Comparison of ENCODE assay signal across 27 cellular contexts in the genomic region with DNA sequence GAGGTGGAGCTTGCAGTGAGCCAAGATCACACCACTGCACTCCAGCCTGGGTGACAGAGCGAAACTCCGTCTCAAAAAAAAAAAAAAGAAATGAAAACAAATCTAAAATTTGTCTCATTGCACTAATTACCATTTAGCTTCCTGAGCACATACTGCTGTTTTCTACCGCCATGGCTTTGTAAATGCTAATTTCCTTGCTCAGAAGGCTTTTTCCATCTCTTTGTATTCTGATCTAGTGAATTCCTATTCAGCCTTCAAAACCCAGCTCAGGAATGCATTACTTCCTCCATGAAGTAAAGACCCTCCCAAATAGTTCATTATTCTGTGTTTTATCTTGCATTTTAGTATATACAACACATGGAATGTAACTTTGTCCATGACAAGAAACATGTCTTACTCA.
"Had no signal": no experiment of that assay in that cellular context is flagged by ENCODE, and none has a peak within 500 bp of the region (broad histone marks: within the 10 kb centered on the region; RNA-seq: fewer than 3 reads in every experiment).

No MANE protein-coding gene starts in this region.

- H3K27ac ChIP-seq: ascending aorta, brain microvascular endothelial cell, coronary artery, dorsolateral prefrontal cortex, hepatocyte, ovary, thoracic aorta had no signal

- H3K36me3 ChIP-seq: ascending aorta, brain microvascular endothelial cell, gastroesophageal sphincter, ovary, thoracic aorta had no signal

- H3K27me3 ChIP-seq: ascending aorta, brain microvascular endothelial cell, dorsolateral prefrontal cortex, gastroesophageal sphincter, hepatocyte, ovary had no signal

- H3K27me3 Mint-ChIP-seq: activated CD4-positive, alpha-beta T cell treated with anti-CD3 and anti-CD28 coated beads, Interleukin-2, amount 10 ng/mL, durations not matched to agents 7 days and 5 days; activated CD8-positive, alpha-beta T cell treated with anti-CD3 and anti-CD28 coated beads for 36 hours; activated naive CD8-positive, alpha-beta T cell; effector memory CD8-positive, alpha-beta T cell; progenitor cell of endocrine pancreas; stimulated activated naive CD8-positive, alpha-beta T cell treated with anti-CD3 and anti-CD28 coated beads, Interleukin-15, Interleukin-2, amounts not matched to agents 100 ng/mL and 50 ng/mL, for 24 hours; T-helper 17 cell had no signal

- H3K4me2 ChIP-seq: hepatocyte had no signal

- DNase-seq: activated CD4-positive, alpha-beta T cell treated with anti-CD3 and anti-CD28 coated beads for 1 hour; activated CD4-positive, alpha-beta T cell treated with anti-CD3 and anti-CD28 coated beads, Interleukin-2, amount 10 ng/mL, durations not matched to agents 7 days and 5 days; activated CD8-positive, alpha-beta T cell treated with anti-CD3 and anti-CD28 coated beads for 36 hours; activated naive CD4-positive, alpha-beta T cell; activated T-cell treated with anti-CD3 and anti-CD28 coated beads, Interleukin-2, amount 50 U/mL, for 48 hours; brain microvascular endothelial cell; dorsolateral prefrontal cortex; effector memory CD8-positive, alpha-beta T cell; left cardiac atrium; left ventricle myocardium superior; ovary; stimulated activated CD4-positive, alpha-beta T cell treated with anti-CD3 and anti-CD28 coated beads, Interleukin-12 subunit alpha, Interleukin-12 subunit beta, amount 100 ng/mL, for 4 hours; stimulated activated CD4-positive, alpha-beta T cell treated with anti-CD3 and anti-CD28 coated beads, Interleukin-4, amount 100 ng/mL, for 1 hour; T-helper 17 cell; T1000; trophoblast cell had no signal

- H3K4me3 ChIP-seq: ascending aorta, coronary artery, dorsolateral prefrontal cortex, gastroesophageal sphincter, hepatocyte, ovary, skin epidermis, thoracic aorta had no signal

- H2AFZ ChIP-seq: hepatocyte had no signal

- H3K4me3 Mint-ChIP-seq: activated CD4-positive, alpha-beta T cell treated with anti-CD3 and anti-CD28 coated beads, Interleukin-2, amount 10 ng/mL, durations not matched to agents 7 days and 5 days; activated CD8-positive, alpha-beta T cell treated with anti-CD3 and anti-CD28 coated beads for 36 hours; activated naive CD8-positive, alpha-beta T cell; effector memory CD8-positive, alpha-beta T cell; nephron; stimulated activated naive CD8-positive, alpha-beta T cell treated with anti-CD3 and anti-CD28 coated beads, Interleukin-15, Interleukin-2, amounts not matched to agents 100 ng/mL and 50 ng/mL, for 24 hours; T-helper 17 cell had no signal

- H3K27ac Mint-ChIP-seq: activated CD4-positive, alpha-beta T cell treated with anti-CD3 and anti-CD28 coated beads, Interleukin-2, amount 10 ng/mL, durations not matched to agents 7 days and 5 days; activated CD8-positive, alpha-beta T cell treated with anti-CD3 and anti-CD28 coated beads for 36 hours; activated naive CD8-positive, alpha-beta T cell; effector memory CD8-positive, alpha-beta T cell; progenitor cell of endocrine pancreas; stimulated activated naive CD8-positive, alpha-beta T cell treated with anti-CD3 and anti-CD28 coated beads, Interleukin-15, Interleukin-2, amounts not matched to agents 100 ng/mL and 50 ng/mL, for 24 hours; T-helper 17 cell had no signal

- ATAC-seq: activated CD8-positive, alpha-beta T cell treated with anti-CD3 and anti-CD28 coated beads for 36 hours; effector memory CD8-positive, alpha-beta T cell; gastroesophageal sphincter; left cardiac atrium; left ventricle myocardium superior; sciatic nerve; T-helper 17 cell had no signal

- H3K4me1 Mint-ChIP-seq: T-helper 17 cell had no signal
